In genomic region chr9:93954436-93955355, GRCh38 we compare ENCODE assay signal across 10 cellular contexts. TPM values are rescaled to one million over a fixed set of nuclear protein-coding genes. Genes with fewer than 3 reads are reported as not detected.
A peak's percentile ranks its signal among the peaks of the same experiment; 100 is the strongest.
DNase-seq lines count a peak whose midpoint lies in the region; ATAC-seq, FAIRE-seq and TF ChIP-seq lines count a peak whose summit lies in the region.
"Had no signal": no experiment of that assay in that cellular context is flagged by ENCODE, and none has a peak within 500 bp of the region (broad histone marks: within the 10 kb centered on the region; RNA-seq: fewer than 3 reads in every experiment).

Gene BARX1 (minus strand): TSS chr9:93955355. CDS start chr9:93955146, 209 bp downstream.

- dilution Hi-C loops in keratinocyte (cut with MboI; ENCODE audit: extremely low pct_ligation_motif_present, low sequenced_read_pairs) = no loop called here

- H3K4me3 ChIP-seq in keratinocyte (ENCODE audit: control insufficient read depth in 2 of 3, extremely low read depth in 1 of 3, insufficient read depth in 2 of 3, low read depth in 1 of 3, low read length in 3 of 3) = peak within 1 kb of the TSS in 2 of 3 experiments; percentile 10 to 33

- peak within 1 kb of the TSS; percentile 23 for H3K27ac Mint-ChIP-seq in T-helper 2 cell treated with Interferon-gamma antibody and Interleukin-4, amounts not matched to agents 5 μg/mL and 100 μg/mL, for 36 hours
- H3K27ac Mint-ChIP-seq in activated CD4-positive, alpha-beta memory T cell treated with anti-CD3 and anti-CD28 coated beads, Interleukin-2, amount 10 ng/mL, durations not matched to agents 7 days and 5 days = no peak within 1 kb of the TSS
- peak within 1 kb of the TSS; percentile 71 for H3K27ac Mint-ChIP-seq in stimulated activated naive B cell treated with anti-CD40 and anti-IgM and Interleukin-4, amounts not matched to agents 10 μg/mL and 1 μg/mL and 100 μg/mL, for 72 hours

- peak within 1 kb of the TSS; percentile 16 for H2AFZ ChIP-seq in keratinocyte (ENCODE audit: control insufficient read depth, low read length)

- H3K27ac ChIP-seq in keratinocyte (ENCODE audit: control insufficient read depth, insufficient read depth, low read length) = no peak within 1 kb of the TSS

- CTCF ChIA-PET in activated CD4-positive, alpha-beta memory T cell treated with anti-CD3 and anti-CD28 coated beads, Interleukin-2, amount 10 ng/mL, durations not matched to agents 7 days and 5 days (lab: Charles Lee) = no interaction called here

- H3K79me2 ChIP-seq in keratinocyte (ENCODE audit: control insufficient read depth, insufficient read depth, low read length) = no peaks in the 10 kb centered on the region

- H3K36me3 Mint-ChIP-seq in T-helper 2 cell treated with Interferon-gamma antibody and Interleukin-4, amounts not matched to agents 5 μg/mL and 100 μg/mL, for 36 hours (ENCODE audit: low read depth) = peaks cover 10% of the 10 kb centered on the region
- peaks cover 19% of the 10 kb centered on the region for H3K36me3 Mint-ChIP-seq in activated CD4-positive, alpha-beta memory T cell treated with anti-CD3 and anti-CD28 coated beads, Interleukin-2, amount 10 ng/mL, durations not matched to agents 7 days and 5 days (ENCODE audit: low read depth)
- peaks cover 4 to 9% of the 10 kb centered on the region in 2 donors for H3K36me3 Mint-ChIP-seq in stimulated activated naive B cell treated with anti-CD40 and anti-IgM and Interleukin-4, amounts not matched to agents 10 μg/mL and 1 μg/mL and 100 μg/mL, for 72 hours

- H4K20me1 ChIP-seq in keratinocyte (ENCODE audit: control insufficient read depth, extremely low read depth, insufficient read depth, low read length) = no peaks in the 10 kb centered on the region

- H3K27me3 Mint-ChIP-seq in T-helper 2 cell treated with Interferon-gamma antibody and Interleukin-4, amounts not matched to agents 5 μg/mL and 100 μg/mL, for 36 hours (ENCODE audit: low read depth) = peaks cover 74% of the 10 kb centered on the region
- peaks cover 76% of the 10 kb centered on the region for H3K27me3 Mint-ChIP-seq in activated CD4-positive, alpha-beta memory T cell treated with anti-CD3 and anti-CD28 coated beads, Interleukin-2, amount 10 ng/mL, durations not matched to agents 7 days and 5 days
- peaks cover 81 to 93% of the 10 kb centered on the region in 2 donors for H3K27me3 Mint-ChIP-seq in stimulated activated naive B cell treated with anti-CD40 and anti-IgM and Interleukin-4, amounts not matched to agents 10 μg/mL and 1 μg/mL and 100 μg/mL, for 72 hours

- peaks cover 5% of the 10 kb centered on the region for H3K4me1 ChIP-seq in keratinocyte (ENCODE audit: control insufficient read depth, extremely low read depth, insufficient read depth, low read length)

- H3K9me1 ChIP-seq in keratinocyte (ENCODE audit: control insufficient read depth, extremely low read depth, insufficient read depth, low read length) = no peaks in the 10 kb centered on the region

- TF ChIP-seq CTCF in keratinocyte (optimal IDR thresholded peaks at IDR 0.05 in 1 of 3, IDR thresholded peaks at IDR 0.05 in 1 of 3, conservative IDR thresholded peaks at IDR 0.05 in 1 of 3; ENCODE audit: extremely low read depth in 1 of 3, insufficient read depth in 2 of 3, low read length in 3 of 3) = no peak

- peak within 1 kb of the TSS; percentile 70 for H3K4me3 Mint-ChIP-seq in T-helper 2 cell treated with Interferon-gamma antibody and Interleukin-4, amounts not matched to agents 5 μg/mL and 100 μg/mL, for 36 hours
- peak within 1 kb of the TSS; percentile 27 for H3K4me3 Mint-ChIP-seq in activated CD4-positive, alpha-beta memory T cell treated with anti-CD3 and anti-CD28 coated beads, Interleukin-2, amount 10 ng/mL, durations not matched to agents 7 days and 5 days
- H3K4me3 Mint-ChIP-seq in stimulated activated naive B cell treated with anti-CD40 and anti-IgM and Interleukin-4, amounts not matched to agents 10 μg/mL and 1 μg/mL and 100 μg/mL, for 72 hours = peak within 1 kb of the TSS; percentile 79 to 82

- H3K9ac ChIP-seq in keratinocyte (ENCODE audit: control insufficient read depth, extremely low read depth, insufficient read depth, low read length) = no peak within 1 kb of the TSS

- no peak for ATAC-seq in stimulated activated naive B cell treated with anti-CD40 and anti-IgM and Interleukin-4, amounts not matched to agents 10 μg/mL and 1 μg/mL and 100 μg/mL, for 72 hours (replicated peaks)
- ATAC-seq in esophagus mucosa = no peak

- H3K36me3 ChIP-seq in keratinocyte (ENCODE audit: control insufficient read depth in 2 of 2, extremely low read depth in 1 of 2, insufficient read depth in 2 of 2, low read length in 2 of 2) = no peaks in the 10 kb centered on the region

- peak within 1 kb of the TSS; percentile 66 for H3K4me2 ChIP-seq in keratinocyte (ENCODE audit: control insufficient read depth, extremely low read depth, insufficient read depth, low read depth, low read length)

- peaks cover 31% of the 10 kb centered on the region for H3K4me1 Mint-ChIP-seq in T-helper 2 cell treated with Interferon-gamma antibody and Interleukin-4, amounts not matched to agents 5 μg/mL and 100 μg/mL, for 36 hours (ENCODE audit: low read depth)
- H3K4me1 Mint-ChIP-seq in activated CD4-positive, alpha-beta memory T cell treated with anti-CD3 and anti-CD28 coated beads, Interleukin-2, amount 10 ng/mL, durations not matched to agents 7 days and 5 days = peaks cover 46% of the 10 kb centered on the region
- peaks cover 55 to 78% of the 10 kb centered on the region in 2 donors for H3K4me1 Mint-ChIP-seq in stimulated activated naive B cell treated with anti-CD40 and anti-IgM and Interleukin-4, amounts not matched to agents 10 μg/mL and 1 μg/mL and 100 μg/mL, for 72 hours

- peaks cover 4% of the 10 kb centered on the region for H3K9me3 ChIP-seq in keratinocyte (ENCODE audit: control insufficient read depth, low read depth, low read length)

- FAIRE-seq in keratinocyte (lab: Jason Lieb, UNC) = no peak

- no peaks in the 10 kb centered on the region for H3K9me3 Mint-ChIP-seq in T-helper 2 cell treated with Interferon-gamma antibody and Interleukin-4, amounts not matched to agents 5 μg/mL and 100 μg/mL, for 36 hours
- peaks cover 2% of the 10 kb centered on the region for H3K9me3 Mint-ChIP-seq in activated CD4-positive, alpha-beta memory T cell treated with anti-CD3 and anti-CD28 coated beads, Interleukin-2, amount 10 ng/mL, durations not matched to agents 7 days and 5 days
- peaks cover 0 to 3% of the 10 kb centered on the region in 2 donors for H3K9me3 Mint-ChIP-seq in stimulated activated naive B cell treated with anti-CD40 and anti-IgM and Interleukin-4, amounts not matched to agents 10 μg/mL and 1 μg/mL and 100 μg/mL, for 72 hours

- POLR2A ChIA-PET in activated CD4-positive, alpha-beta memory T cell treated with anti-CD3 and anti-CD28 coated beads, Interleukin-2, amount 10 ng/mL, durations not matched to agents 7 days and 5 days (lab: Charles Lee) = no interaction called here

- no peak for DNase-seq in T-helper 2 cell treated with Interferon-gamma antibody and Interleukin-4, amounts not matched to agents 5 μg/mL and 100 μg/mL, for 36 hours (ENCODE audit: low spot score)
- no peak for DNase-seq in T-helper 2 cell
- no peak for DNase-seq in activated CD4-positive, alpha-beta memory T cell treated with anti-CD3 and anti-CD28 coated beads, Interleukin-2, amount 10 ng/mL, durations not matched to agents 7 days and 5 days
- DNase-seq in keratinocyte (ENCODE audit: low read depth, low spot score) = no peak
- no peak for DNase-seq in stimulated activated naive B cell treated with anti-CD40 and anti-IgM and Interleukin-4, amounts not matched to agents 10 μg/mL and 1 μg/mL and 100 μg/mL, for 72 hours
- DNase-seq in A172 (ENCODE audit: low spot score) = no peak
- no peak for DNase-seq in DMS153 treated with DMSO at 0.1 percent for 48 hours (lab: John Stamatoyannopoulos, UW; ENCODE audit: unreplicated experiment)
- DNase-seq: hypothalamus had no signal

- peaks cover 95% of the 10 kb centered on the region for H3K27me3 ChIP-seq in keratinocyte (ENCODE audit: control insufficient read depth, extremely low read depth, insufficient read depth, low read length)

RNA-seq across cellular contexts. Expression of gene BARX1, which starts in this region (rescaled TPM):
- total RNA-seq in activated CD4-positive, alpha-beta memory T cell treated with anti-CD3 and anti-CD28 coated beads, Interleukin-2, amount 10 ng/mL, durations not matched to agents 7 days and 5 days = under 1 TPM; 0.20 to 0.28 TPM
- polyA plus RNA-seq in keratinocyte = not detected in 3 replicates
- polyA plus RNA-seq in keratinocyte (2011; ENCODE audit: low read depth) = not detected
- polyA plus RNA-seq in keratinocyte (2011; cell fraction: cytosol; rRNA removed) = not detected in 2 replicates
- polyA plus RNA-seq in keratinocyte (2011; cell fraction: nucleus; rRNA removed) = not detected in 2 replicates
- polyA plus RNA-seq in keratinocyte (2012; ENCODE audit: low replicate concordance) = 0.13 TPM in 1 of 2 replicates, not detected in the other
- not detected in 3 replicates for polyA minus RNA-seq in keratinocyte
- polyA minus RNA-seq in keratinocyte (2011; cell fraction: cytosol; rRNA and poly(A)+ RNA removed) = not detected
- not detected in 2 replicates for polyA minus RNA-seq in keratinocyte (2011; cell fraction: nucleus; rRNA and poly(A)+ RNA removed)
- total RNA-seq in esophagus mucosa = 0.12 TPM
- not detected in 2 replicates for total RNA-seq in A172 (2014; rRNA removed; shearing (Covaris generic))
- total RNA-seq: RPMI7951 had no signal

Comparison
In these comparisons a context has a peak if more than half of its experiments do, and no peak if none do; other contexts are left out.
1. H3K4me3 Mint-ChIP-seq: peak in every context shown above with its lines; median percentile 80 in stimulated activated naive B cell treated with anti-CD40 and anti-IgM and Interleukin-4, amounts not matched to agents 10 μg/mL and 1 μg/mL and 100 μg/mL, for 72 hours; 70 in T-helper 2 cell treated with Interferon-gamma antibody and Interleukin-4, amounts not matched to agents 5 μg/mL and 100 μg/mL, for 36 hours; 27 in activated CD4-positive, alpha-beta memory T cell treated with anti-CD3 and anti-CD28 coated beads, Interleukin-2, amount 10 ng/mL, durations not matched to agents 7 days and 5 days.